In the genomic region with DNA sequence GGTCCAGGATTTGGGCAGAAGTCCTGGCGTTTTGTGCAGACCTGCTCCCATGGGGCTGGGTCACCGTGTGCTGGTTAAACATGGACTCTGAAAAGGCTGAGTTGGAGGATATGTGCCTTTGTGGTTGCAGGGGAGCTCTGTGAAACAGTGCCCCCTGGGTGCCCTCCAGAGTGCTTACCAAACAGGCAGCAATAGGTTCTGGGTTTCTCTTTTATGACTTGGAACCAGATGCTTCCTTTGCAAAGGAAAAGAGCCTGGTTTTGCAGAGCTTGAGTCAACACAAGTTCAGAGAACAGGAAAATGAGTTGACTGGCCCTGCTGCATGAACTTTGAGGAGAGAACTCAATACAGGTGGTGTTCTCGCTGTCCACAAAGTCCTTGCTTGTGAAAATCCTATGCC, we compare ENCODE assay signal across 11 cellular contexts.
DNase-seq lines count a peak whose midpoint lies in the region; ATAC-seq and TF ChIP-seq lines count a peak whose summit lies in the region.
"Had no signal": no experiment of that assay in that cellular context is flagged by ENCODE, and none has a peak within 500 bp of the region (broad histone marks: within the 10 kb centered on the region; RNA-seq: fewer than 3 reads in every experiment).

No MANE protein-coding gene starts in this region.

- H3K36me3 Mint-ChIP-seq in activated CD4-positive, alpha-beta T cell treated with anti-CD3 and anti-CD28 coated beads for 36 hours (ENCODE audit: low read depth), result no peaks in the 10 kb centered on the region

- CTCF ChIA-PET in activated CD4-positive, alpha-beta T cell treated with anti-CD3 and anti-CD28 coated beads for 36 hours (lab: Charles Lee), result no interaction called here

- no peak overlapping the region for H3K4me3 Mint-ChIP-seq in activated CD4-positive, alpha-beta T cell treated with anti-CD3 and anti-CD28 coated beads for 36 hours
- H3K4me3 Mint-ChIP-seq: CD14-positive monocyte had no signal

- H3K36me3 ChIP-seq in GM23248 (ENCODE audit: low read depth), result no peaks in the 10 kb centered on the region
- no peaks in the 10 kb centered on the region for H3K36me3 ChIP-seq in ascending aorta
- H3K36me3 ChIP-seq in hepatocyte (replicated peaks; ENCODE audit: insufficient read depth, low read depth), result no peaks in the 10 kb centered on the region

- POLR2A ChIA-PET in activated CD4-positive, alpha-beta T cell treated with anti-CD3 and anti-CD28 coated beads for 36 hours (lab: Charles Lee), result no interaction called here

- no peak overlapping the region for H3K4me3 ChIP-seq in GM23248
- no peak overlapping the region for H3K4me3 ChIP-seq in ascending aorta
- no peak overlapping the region for H3K4me3 ChIP-seq in hepatocyte

- no peaks in the 10 kb centered on the region for H3K4me1 Mint-ChIP-seq in activated CD4-positive, alpha-beta T cell treated with anti-CD3 and anti-CD28 coated beads for 36 hours

- H3K9me3 Mint-ChIP-seq in activated CD4-positive, alpha-beta T cell treated with anti-CD3 and anti-CD28 coated beads for 36 hours (ENCODE audit: low read depth), result no peaks in the 10 kb centered on the region

- intact Hi-C loops in ascending aorta (cut with DNase I), result no loop called here
- intact Hi-C loops in activated CD4-positive, alpha-beta T cell treated with anti-CD3 and anti-CD28 coated beads for 36 hours (cut with DNase I, micrococcal nuclease), result no loop called here

- ATAC-seq in activated CD4-positive, alpha-beta T cell treated with anti-CD3 and anti-CD28 coated beads for 36 hours, result no peak
- ATAC-seq in GM19324 (IDR thresholded peaks at IDR 0.05; ENCODE audit: low FRiP score, unreplicated experiment) (no peak), HG03097 (IDR thresholded peaks at IDR 0.05; ENCODE audit: low FRiP score, unreplicated experiment) (no peak)

- WGBS in GM23248 (ENCODE audit: low coverage in 1 of 2, low lambda C conversion rate in 2 of 2, missing lambda C conversion rate in 2 of 2), 2 experiments, result 45 to 48% methylated on average over 3 of the region's 3 CpGs
- WGBS in hepatocyte (ENCODE audit: low lambda C conversion rate, missing lambda C conversion rate), result 88% methylated on average over 3 of the region's 3 CpGs

- H3K9ac ChIP-seq in GM23248, result no peak overlapping the region

- no peak overlapping the region for H3K27ac ChIP-seq in GM23248
- H3K27ac ChIP-seq in ascending aorta, result peak overlapping the region; percentile 65 to 66
- peak overlapping the region; percentile 8 for H3K27ac ChIP-seq in hepatocyte

- H3F3A ChIP-seq in GM23248 (ENCODE audit: insufficient read depth), result no peaks in the 10 kb centered on the region

- in situ Hi-C loops in ACHN (cut with HindIII; ENCODE audit: low pct_ligation_motif_present, low pct_unique_long_range_greater_than_20kb, low sequenced_read_pairs), result no loop called here
- in situ Hi-C loops in GM23248 (cut with MboI), result no loop called here

- no peaks in the 10 kb centered on the region for H4K20me1 ChIP-seq in GM23248 (ENCODE audit: insufficient read depth)
- H4K20me1 ChIP-seq in hepatocyte (ENCODE audit: insufficient read depth, poor library complexity, severe bottlenecking), result no peaks in the 10 kb centered on the region

- no peak for TF ChIP-seq CTCF in ascending aorta (IDR thresholded peaks at IDR 0.05)
- TF ChIP-seq CTCF in hepatocyte (IDR thresholded peaks at IDR 0.05; ENCODE audit: poor library complexity), result no peak

- H3K27ac Mint-ChIP-seq in activated CD4-positive, alpha-beta T cell treated with anti-CD3 and anti-CD28 coated beads for 36 hours, result no peak overlapping the region
- H3K27ac Mint-ChIP-seq: CD14-positive monocyte had no signal

- H3K27me3 Mint-ChIP-seq in activated CD4-positive, alpha-beta T cell treated with anti-CD3 and anti-CD28 coated beads for 36 hours, result no peaks in the 10 kb centered on the region

- DNase-seq in ACHN (peak; percentile 1), GM23248 (peak; percentile 4), ascending aorta (ENCODE audit: low spot score in 2 of 2) (no peak), hepatocyte (ENCODE audit: low spot score) (no peak), COLO668 (lab: John Stamatoyannopoulos, UW; ENCODE audit: unreplicated experiment) (no peak)
- DNase-seq in activated CD4-positive, alpha-beta T cell treated with anti-CD3 and anti-CD28 coated beads for 36 hours, result no peak
- DNase-seq: NCI-H1436, NCI-H526 treated with DMSO at 0.1 percent for 48 hours had no signal

- H2AFZ ChIP-seq in GM23248 (no peak overlapping the region), hepatocyte (no peak overlapping the region)

- H3K4me2 ChIP-seq in GM23248 (ENCODE audit: unreplicated experiment) (no peak overlapping the region), hepatocyte (no peak overlapping the region)

- no peaks in the 10 kb centered on the region for H3K79me2 ChIP-seq in GM23248 (ENCODE audit: insufficient read depth)
- no peaks in the 10 kb centered on the region for H3K79me2 ChIP-seq in hepatocyte

- H3K27me3 ChIP-seq in GM23248 (replicated peaks; ENCODE audit: insufficient read depth) (no peaks in the 10 kb centered on the region), ascending aorta (no peaks in the 10 kb centered on the region), hepatocyte (no peaks in the 10 kb centered on the region)

- no peaks in the 10 kb centered on the region for H3K9me2 ChIP-seq in GM23248 (ENCODE audit: insufficient read depth)
- no peaks in the 10 kb centered on the region for H3K9me2 ChIP-seq in hepatocyte (replicated peaks; ENCODE audit: insufficient read depth)

- H3K9me3 ChIP-seq in GM23248 (ENCODE audit: low read depth), result no peaks in the 10 kb centered on the region
- H3K9me3 ChIP-seq in ascending aorta, result no peaks in the 10 kb centered on the region
- no peaks in the 10 kb centered on the region for H3K9me3 ChIP-seq in hepatocyte (ENCODE audit: low read depth)

- no peaks in the 10 kb centered on the region for H3K4me1 ChIP-seq in GM23248 (ENCODE audit: insufficient read depth)
- H3K4me1 ChIP-seq in ascending aorta, result peaks cover 6 to 12% of the 10 kb centered on the region in 2 donors
- H3K4me1 ChIP-seq in hepatocyte (ENCODE audit: insufficient read depth), result peaks cover 12% of the 10 kb centered on the region

Comparison
In these comparisons a context has a peak if more than half of its experiments do, and no peak if none do; other contexts are left out.
1. DNase-seq: peak in ACHN (single experiment) and GM23248 (single experiment); none in ascending aorta (0 of 2), hepatocyte (single experiment), activated CD4-positive, alpha-beta T cell treated with anti-CD3 and anti-CD28 coated beads for 36 hours (single experiment) and COLO668 (single experiment).